ENCODE assay signal across 28 cellular contexts in the genomic region with DNA sequence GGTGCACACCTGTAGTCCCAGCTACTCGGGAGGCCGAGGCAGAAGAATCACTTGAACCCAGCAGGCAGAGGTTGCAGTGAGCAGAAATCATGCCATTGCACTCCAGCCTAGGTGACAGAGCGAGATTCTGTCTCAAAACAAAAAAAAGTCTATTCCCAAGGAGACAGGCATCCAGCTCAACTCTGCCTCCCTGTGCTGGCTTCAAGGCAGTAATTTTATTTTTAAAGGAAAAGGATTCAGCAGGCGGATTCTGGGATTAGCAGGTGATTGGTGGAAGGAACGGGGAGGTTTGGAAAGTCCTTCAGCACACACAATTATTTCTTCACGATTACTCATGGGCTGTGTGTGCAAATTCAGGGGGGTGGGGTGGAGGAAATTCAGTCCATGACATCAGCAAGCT.
"Had no signal": no experiment of that assay in that cellular context is flagged by ENCODE, and none has a peak within 500 bp of the region (broad histone marks: within the 10 kb centered on the region; RNA-seq: fewer than 3 reads in every experiment).

No MANE protein-coding gene starts in this region.

- H3K36me3 ChIP-seq: adrenal gland, esophagus squamous epithelium, gastroesophageal sphincter, heart right ventricle, WERI-Rb-1 had no signal

- H3K4me1 ChIP-seq: adrenal gland, body of pancreas, esophagus squamous epithelium, gastroesophageal sphincter, heart right ventricle had no signal

- H3K27ac ChIP-seq: adrenal gland, body of pancreas, epithelial cell of prostate, esophagus squamous epithelium, gastroesophageal sphincter, heart right ventricle, WERI-Rb-1 had no signal

- H3K27me3 ChIP-seq: adrenal gland, body of pancreas, esophagus squamous epithelium, gastroesophageal sphincter, heart right ventricle had no signal

- ATAC-seq: activated CD4-positive, CD25-positive, alpha-beta regulatory T cell treated with anti-CD3 and anti-CD28 coated beads, Interleukin-2, amount 50 U/mL, for 24 hours; activated CD8-positive, alpha-beta T cell treated with anti-CD3 and anti-CD28 coated beads for 36 hours; activated naive CD8-positive, alpha-beta T cell treated with anti-CD3 and anti-CD28 coated beads, Interleukin-2, amount 50 U/mL, for 24 hours; activated T-cell treated with anti-CD3 and anti-CD28 coated beads, Interleukin-2, amount 50 U/mL, for 4 hours; activated T-helper 17 cell treated with anti-CD3 and anti-CD28 coated beads, Interleukin-2, amount 50 U/mL, for 72 hours; body of pancreas; effector memory CD8-positive, alpha-beta T cell; gastroesophageal sphincter; T-helper 17 cell had no signal

- DNase-seq: activated B cell treated with CpG ODN at 0.5 μM for 24 hours; activated CD4-positive, alpha-beta T cell treated with anti-CD3 and anti-CD28 coated beads for 48 hours; activated CD4-positive, alpha-beta T cell treated with anti-CD3 and anti-CD28 coated beads, Interleukin-2, amount 50 U/mL, for 1 hour; activated CD4-positive, alpha-beta T cell treated with anti-CD3 and anti-CD28 coated beads, Interleukin-2, amount 50 U/mL, for 48 hours; activated CD8-positive, alpha-beta memory T cell treated with anti-CD3 and anti-CD28 coated beads for 24 hours; activated CD8-positive, alpha-beta T cell treated with anti-CD3 and anti-CD28 coated beads for 36 hours; activated effector memory CD4-positive, alpha-beta T cell treated with Interleukin-2 at 50 U/mL for 16 hours; activated naive CD4-positive, alpha-beta T cell treated with anti-CD3 and anti-CD28 coated beads for 36 hours; activated naive CD8-positive, alpha-beta T cell treated with anti-CD3 and anti-CD28 coated beads for 36 hours; activated naive CD8-positive, alpha-beta T cell treated with anti-CD3 and anti-CD28 coated beads, Interleukin-2, amount 50 U/mL, for 24 hours; activated T-cell treated with anti-CD3 and anti-CD28 coated beads, Interleukin-2, amount 50 U/mL, for 4 hours; adrenal gland; aorta; body of pancreas; cortex of kidney; dermis blood vessel endothelial cell; effector CD4-positive, alpha-beta T cell; effector memory CD8-positive, alpha-beta T cell; esophagus squamous epithelium; foreskin melanocyte; heart right ventricle; T-helper 17 cell; T1000; WERI-Rb-1 had no signal

- H3K4me3 ChIP-seq: adrenal gland, body of pancreas, esophagus squamous epithelium, gastroesophageal sphincter, heart right ventricle had no signal

- H3K9me3 ChIP-seq: adrenal gland, body of pancreas, esophagus squamous epithelium, gastroesophageal sphincter, heart right ventricle had no signal
